ENCODE assay signal across 24 cellular contexts in genomic region chr1:199995096-199995685, GRCh38. TPM values are rescaled to one million over a fixed set of nuclear protein-coding genes. Genes with fewer than 3 reads are reported as not detected.
DNase-seq lines count a peak whose midpoint lies in the region; ATAC-seq, FAIRE-seq and TF ChIP-seq lines count a peak whose summit lies in the region.
"Had no signal": no experiment of that assay in that cellular context is flagged by ENCODE, and none has a peak within 500 bp of the region (broad histone marks: within the 10 kb centered on the region; RNA-seq: fewer than 3 reads in every experiment).

No MANE protein-coding gene starts in this region.

- in situ Hi-C loops in Caki2 (cut with HindIII; ENCODE audit: low pct_unique_long_range_greater_than_20kb, low sequenced_read_pairs): no loop called here

- H3K4me1 ChIP-seq in mucosa of descending colon (ENCODE audit: low read depth) (no peaks in the 10 kb centered on the region), small intestine (ENCODE audit: control insufficient read depth in 2 of 2, insufficient read depth in 1 of 2, low read depth in 1 of 2, low read length in 1 of 2) (no peaks in the 10 kb centered on the region)
- H3K4me1 ChIP-seq: BLaER1, SJCRH30 had no signal

- no peak overlapping the region for H3K27ac ChIP-seq in small intestine (ENCODE audit: low read depth in 1 of 2, low read length in 1 of 2)
- H3K27ac ChIP-seq: BLaER1, KMS-11, PC-9, SJCRH30 had no signal

- WGBS in small intestine, 3 donors: 34 to 43% (median 40%) methylated on average over 3 of the region's 3 CpGs

- peak; percentile 98 for ATAC-seq in left colon
- ATAC-seq in mucosa of descending colon: peak; percentile 95
- ATAC-seq: Right ventricle myocardium inferior, SK-N-SH treated with all-trans-retinoic acid at 6 μM for 48 hours had no signal

- peak; percentile 25 for DNase-seq in Caki2 (ENCODE audit: low read depth)
- no peak for DNase-seq in left colon
- DNase-seq in mucosa of descending colon: no peak
- DNase-seq in small intestine: peak; percentile 12
- no peak for DNase-seq in cardiac septum (ENCODE audit: low spot score)
- no peak for DNase-seq in NCI-H128 (lab: John Stamatoyannopoulos, UW; ENCODE audit: unreplicated experiment)
- DNase-seq in stimulated activated CD4-positive, alpha-beta T cell treated with anti-CD3 and anti-CD28 coated beads, Interleukin-4, amount 100 ng/mL, for 24 hours: no peak
- DNase-seq: CD4-positive, CD25-positive, alpha-beta regulatory T cell; GOT3; HFFc6; NCI-H1048; NCI-H1417 treated with DMSO at 0.1 percent for 48 hours; NCI-H187 treated with DMSO at 0.1 percent for 48 hours; NCI-H446 treated with DMSO at 0.1 percent for 48 hours; NCI-H526 treated with DMSO at 0.1 percent for 48 hours; PC-9; SJCRH30 had no signal

- no peak for FAIRE-seq in small intestine (lab: Jason Lieb, UNC)
- FAIRE-seq: D721Med, G401.6 had no signal

- TF ChIP-seq CTCF in mucosa of descending colon (IDR thresholded peaks at IDR 0.05): no peak

- intact Hi-C loops in left colon (cut with DNase I, micrococcal nuclease): no loop called here
- intact Hi-C loops in mucosa of descending colon (cut with DNase I, micrococcal nuclease): no loop called here
- intact Hi-C loops in cardiac septum (cut with DNase I): no loop called here

- H3K27me3 ChIP-seq in small intestine (ENCODE audit: control insufficient read depth in 2 of 2, insufficient read depth in 2 of 2, low read length in 2 of 2): peaks cover 0 to 2% of the 10 kb centered on the region in 2 donors
- H3K27me3 ChIP-seq: BLaER1, SJCRH30 had no signal

- no peaks in the 10 kb centered on the region for H3K36me3 ChIP-seq in mucosa of descending colon (ENCODE audit: low read depth)
- no peaks in the 10 kb centered on the region for H3K36me3 ChIP-seq in small intestine (ENCODE audit: control insufficient read depth in 2 of 2, insufficient read depth in 2 of 2, low read length in 2 of 2)
- H3K36me3 ChIP-seq: BLaER1, HAP-1, SJCRH30 had no signal

- H3K4me3 ChIP-seq in mucosa of descending colon: no peak overlapping the region
- H3K4me3 ChIP-seq in small intestine (ENCODE audit: low read depth in 1 of 2, low read length in 2 of 2): no peak overlapping the region
- H3K4me3 ChIP-seq: BLaER1, HAP-1, PC-9, SJCRH30 had no signal

- H3K9me3 ChIP-seq in mucosa of descending colon: no peaks in the 10 kb centered on the region
- H3K9me3 ChIP-seq in small intestine (ENCODE audit: control insufficient read depth, low read depth): no peaks in the 10 kb centered on the region
- H3K9me3 ChIP-seq: BLaER1, HAP-1, SJCRH30 had no signal

RNA-seq across cellular contexts. Expression of gene NR5A2, which starts 32.3 kb away (rescaled TPM):
- 0.14 TPM in 1 of 2 replicates, not detected in the other for total RNA-seq in Caki2 (2014; rRNA removed; shearing (Covaris generic); ENCODE audit: low replicate concordance)
- total RNA-seq in left colon (10 to 100 TPM; 51.1 to 53.6 TPM), mucosa of descending colon (10 to 100 TPM; 32.7 to 75.3 (median 47.9) TPM), cardiac septum (0.89 TPM)
- polyA plus RNA-seq in small intestine: 10 to 100 TPM; 14.1 to 21.5 (median 16.1) TPM
- total RNA-seq: CD4-positive, CD25-positive, alpha-beta regulatory T cell had no signal
- polyA plus RNA-seq: CD4-positive, CD25-positive, alpha-beta regulatory T cell had no signal

Comparison
In these comparisons a context has a peak if more than half of its experiments do, and no peak if none do; other contexts are left out.
1. DNase-seq: peak in Caki2 (single experiment) and small intestine (single experiment); none in left colon (0 of 2), mucosa of descending colon (0 of 3), cardiac septum (single experiment), NCI-H128 (single experiment) and stimulated activated CD4-positive, alpha-beta T cell treated with anti-CD3 and anti-CD28 coated beads, Interleukin-4, amount 100 ng/mL, for 24 hours (single experiment).
2. RNA of gene NR5A2, which starts 32.3 kb away (total RNA-seq): 51.1 to 53.6 TPM in left colon and 32.7 to 75.3 TPM in mucosa of descending colon; 0.89 TPM in cardiac septum (single experiment) and 0.14 TPM in Caki2; every median in the first group is over 10 times any median in the second.